ENCODE assay signal across 8 cellular contexts in genomic region chr3:197002701-197003454, GRCh38. TPM values are rescaled to one million over a fixed set of nuclear protein-coding genes. Genes with fewer than 3 reads are reported as not detected.
DNase-seq lines count a peak whose midpoint lies in the region; ATAC-seq and TF ChIP-seq lines count a peak whose summit lies in the region.

No MANE protein-coding gene starts in this region.

- peak overlapping the region; percentile 92 for H3K27ac ChIP-seq in C4-2B
- H3K27ac ChIP-seq in epithelial cell of prostate: peak overlapping the region; percentile 50

- TF ChIP-seq CTCF in C4-2B (conservative IDR thresholded peaks at IDR 0.05): peak; percentile 99

- DNase-seq in NCI-H82 (lab: John Stamatoyannopoulos, UW): peak; percentile 87
- DNase-seq in activated CD8-positive, alpha-beta memory T cell treated with anti-CD3 and anti-CD28 coated beads, Interleukin-2, amount 50 U/mL, for 48 hours: peak; percentile 90
- no peak for DNase-seq in epithelial cell of prostate (ENCODE audit: low read depth, low spot score)
- peak; percentile 80 for DNase-seq in mucosa of gallbladder (ENCODE audit: low spot score)
- peak; percentile 85 for DNase-seq in stimulated activated CD8-positive, alpha-beta memory T cell treated with anti-CD3 and anti-CD28 coated beads, Interleukin-4, amount 100 ng/mL, for 48 hours

- peak; percentile 33 for TF ChIP-seq POLR2A in GM19193 (IDR thresholded peaks at IDR 0.05; ENCODE audit: extremely low read depth, insufficient read depth, insufficient read length)

- peak; percentile 65 for ATAC-seq in HG03342 (IDR thresholded peaks at IDR 0.05; ENCODE audit: unreplicated experiment)

RNA-seq across cellular contexts. Expression of gene MELTF, which starts 26.7 kb away (rescaled TPM):
- total RNA-seq in mucosa of gallbladder: 2.8 TPM

RNA-seq across cellular contexts. Expression of gene PIGZ, which starts 34.2 kb away (rescaled TPM):
- 7.5 TPM for total RNA-seq in mucosa of gallbladder
